Comparison of ENCODE assay signal across 8 cellular contexts in the genomic region with DNA sequence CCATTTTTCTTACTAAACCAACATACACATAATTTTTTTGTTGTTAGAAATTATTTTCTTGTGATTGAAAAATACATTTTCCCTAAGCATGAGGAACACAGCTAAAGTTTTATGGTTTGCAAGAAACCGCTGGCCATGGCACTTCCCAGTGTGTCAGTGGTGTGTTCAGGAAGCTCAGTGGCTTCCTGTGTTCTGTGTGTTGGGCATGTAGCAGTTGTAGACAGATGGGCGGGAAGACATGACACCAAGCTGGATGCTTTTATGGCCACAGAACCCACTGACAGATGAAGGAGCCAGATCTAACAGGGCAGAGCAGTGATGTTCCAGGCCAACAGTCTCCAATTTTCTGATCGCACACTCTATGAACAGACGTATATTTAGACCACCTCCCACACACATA.
A peak's percentile ranks its signal among the peaks of the same experiment; 100 is the strongest.
DNase-seq lines count a peak whose midpoint lies in the region; ATAC-seq and TF ChIP-seq lines count a peak whose summit lies in the region.

No MANE protein-coding gene starts in this region.

- no peak overlapping the region for H3K27ac ChIP-seq in heart left ventricle
- H3K27ac ChIP-seq in stomach: peak overlapping the region in 1 of 5 donors; percentile 83

- H3K4me3 Mint-ChIP-seq in activated naive CD8-positive, alpha-beta T cell treated with anti-CD3 and anti-CD28 coated beads for 36 hours: no peak overlapping the region

- TF ChIP-seq EP300 in stomach (IDR thresholded peaks at IDR 0.05): no peak

- TF ChIP-seq POLR2A in heart left ventricle (IDR thresholded peaks at IDR 0.05) (no peak), stomach (IDR thresholded peaks at IDR 0.05) (no peak)

- no peaks in the 10 kb centered on the region for H3K27me3 Mint-ChIP-seq in activated naive CD8-positive, alpha-beta T cell treated with anti-CD3 and anti-CD28 coated beads for 36 hours

- intact Hi-C loops in heart left ventricle (cut with DNase I) (no loop called here), stomach (cut with DNase I; ENCODE audit: low total_unique reads) (no loop called here)

- no peak for ATAC-seq in heart left ventricle
- no peak for ATAC-seq in GM18870 (IDR thresholded peaks at IDR 0.05; ENCODE audit: unreplicated experiment)

- no peak for TF ChIP-seq CTCF in heart left ventricle (IDR thresholded peaks at IDR 0.05)
- no peak for TF ChIP-seq CTCF in GM20000 (IDR thresholded peaks at IDR 0.05; ENCODE audit: extremely low read depth, missing control alignments)
- no peak for TF ChIP-seq CTCF in stomach (IDR thresholded peaks at IDR 0.05)

- H3K4me1 ChIP-seq in heart left ventricle: peaks cover 0 to 48% (median 29%) of the 10 kb centered on the region in 12 donors
- H3K4me1 ChIP-seq in stomach: peaks cover 11 to 75% (median 45%) of the 10 kb centered on the region in 4 donors

- peaks cover 48% of the 10 kb centered on the region for H3K4me1 Mint-ChIP-seq in activated naive CD8-positive, alpha-beta T cell treated with anti-CD3 and anti-CD28 coated beads for 36 hours

- peaks cover 8% of the 10 kb centered on the region for H3K9me3 Mint-ChIP-seq in activated naive CD8-positive, alpha-beta T cell treated with anti-CD3 and anti-CD28 coated beads for 36 hours

- WGBS in heart left ventricle, 4 donors: 71 to 95% (median 86%) methylated on average over 4 of the region's 4 CpGs
- WGBS in stomach, 5 donors: 76 to 86% (median 83%) methylated on average over 4 of the region's 4 CpGs

- DNase-seq in DMS153 (lab: John Stamatoyannopoulos, UW): peak; percentile 42
- peak; percentile 93 for DNase-seq in Kasumi-1 (lab: John Stamatoyannopoulos, UW)
- DNase-seq in activated naive CD8-positive, alpha-beta T cell treated with anti-CD3 and anti-CD28 coated beads for 36 hours: no peak
- DNase-seq in myocyte (ENCODE audit: low read depth): peak; percentile 74
- no peak for DNase-seq in heart left ventricle
- no peak for DNase-seq in GM20000 (ENCODE audit: low spot score)
- DNase-seq in stomach: no peak

- H3K27ac Mint-ChIP-seq in activated naive CD8-positive, alpha-beta T cell treated with anti-CD3 and anti-CD28 coated beads for 36 hours: peak overlapping the region; percentile 28

- H3K27me3 ChIP-seq in heart left ventricle (no peaks in the 10 kb centered on the region), stomach (no peaks in the 10 kb centered on the region)

- H3K4me3 ChIP-seq in heart left ventricle (no peak overlapping the region), stomach (no peak overlapping the region)

- H3K36me3 Mint-ChIP-seq in activated naive CD8-positive, alpha-beta T cell treated with anti-CD3 and anti-CD28 coated beads for 36 hours: peaks cover 47% of the 10 kb centered on the region

- no peaks in the 10 kb centered on the region for H3K36me3 ChIP-seq in heart left ventricle
- H3K36me3 ChIP-seq in stomach: peaks cover 0 to 5% (median 0%) of the 10 kb centered on the region in 4 donors

- H3K9me3 ChIP-seq in heart left ventricle (peaks cover 0 to 6% (median 0%) of the 10 kb centered on the region in 12 donors), stomach (no peaks in the 10 kb centered on the region)

Comparison
In these comparisons a context has a peak if more than half of its experiments do, and no peak if none do; other contexts are left out.
1. DNase-seq: peak in DMS153 (single experiment), Kasumi-1 (2 of 2) and myocyte (single experiment); none in activated naive CD8-positive, alpha-beta T cell treated with anti-CD3 and anti-CD28 coated beads for 36 hours (single experiment), heart left ventricle (0 of 5), GM20000 (single experiment) and stomach (single experiment).